Comparison of ENCODE assay signal across 22 cellular contexts in genomic region chr7:3214090-3214413, GRCh38.
"Had no signal": no experiment of that assay in that cellular context is flagged by ENCODE, and none has a peak within 500 bp of the region (broad histone marks: within the 10 kb centered on the region; RNA-seq: fewer than 3 reads in every experiment).

No MANE protein-coding gene starts in this region.

- H3K9me3 ChIP-seq: ovary, psoas muscle, testis, tibial artery had no signal

- H3K27me3 ChIP-seq: ovary, testis, tibial artery had no signal

- H3K4me1 ChIP-seq: psoas muscle, spleen had no signal

- H3K36me3 ChIP-seq: ovary, spleen, tibial artery had no signal

- H3K27ac ChIP-seq: coronary artery, ovary, psoas muscle, skin epidermis, spleen, testis, tibial artery had no signal

- ATAC-seq: effector memory CD8-positive, alpha-beta T cell; left lobe of liver; natural killer cell; psoas muscle; right cardiac atrium; stimulated activated memory B cell treated with anti-CD40 and anti-IgM and Interleukin-4, amounts not matched to agents 10 μg/mL and 1 μg/mL and 100 μg/mL, for 72 hours; stimulated activated naive CD8-positive, alpha-beta T cell treated with anti-CD3 and anti-CD28 coated beads, Interleukin-15, Interleukin-2, amounts not matched to agents 100 U/mL and 50 U/mL, for 24 hours had no signal

- DNase-seq: dermis blood vessel endothelial cell; effector memory CD8-positive, alpha-beta T cell; erythroblast; hypothalamus; immature natural killer cell; natural killer cell; occipital lobe; ovary; posterior cingulate gyrus; psoas muscle; right cardiac atrium; spleen; stimulated activated CD4-positive, alpha-beta T cell treated with anti-CD3 and anti-CD28 coated beads, Interleukin-4, amount 100 ng/mL, for 4 hours; stimulated activated naive CD8-positive, alpha-beta T cell treated with anti-CD3 and anti-CD28 coated beads, Interleukin-15, Interleukin-2, amounts not matched to agents 100 U/mL and 50 U/mL, for 24 hours; substantia nigra; testis; tibial artery had no signal

- H3K4me3 ChIP-seq: coronary artery, lung, ovary, psoas muscle, skin epidermis, spleen, testis, tibial artery had no signal
